In genomic region chr3:72462611-72463011, GRCh38 we compare ENCODE assay signal across 1 cellular context.
TF ChIP-seq lines count a peak whose summit lies in the region.

No MANE protein-coding gene starts in this region.

TF ChIP-seq in HepG2, 621 proteins besides CTCF, POLR2A, EP300 and RAD21 (continued from another document and continues in another):
- TF ChIP-seq HMGXB3 (CRISPR knock-in tag; IDR thresholded peaks at IDR 0.05; ENCODE audit: borderline replicate concordance): no peak
- TF ChIP-seq BHLHE40 (IDR thresholded peaks at IDR 0.05; ENCODE audit: low read length): peak; percentile 45; the same call in 1 of the 2 replicates
- TF ChIP-seq ZNF513 (CRISPR knock-in tag; conservative IDR thresholded peaks at IDR 0.05): no peak
- TF ChIP-seq PPARG (CRISPR knock-in tag; conservative IDR thresholded peaks at IDR 0.05): peak; percentile 76; the same call in 1 of the 2 replicates
- TF ChIP-seq HOXA3 (CRISPR knock-in tag; IDR thresholded peaks at IDR 0.05): peak; percentile 62; the same call in 1 of the 2 replicates
- TF ChIP-seq ZNF276 (CRISPR knock-in tag; IDR thresholded peaks at IDR 0.05; ENCODE audit: low read depth): 0 out of 2 replicates have a peak, but pooled peaks have one; percentile 24
- 0 out of 2 replicates have a peak, but pooled peaks have one; percentile 48 for TF ChIP-seq BCL3 (CRISPR knock-in tag; IDR thresholded peaks at IDR 0.05)
- peak; percentile 79 for TF ChIP-seq ZNF441 (CRISPR knock-in tag; IDR thresholded peaks at IDR 0.05; ENCODE audit: borderline replicate concordance)
- TF ChIP-seq ZFX (CRISPR knock-in tag; IDR thresholded peaks at IDR 0.05; ENCODE audit: low read depth): peak; percentile 54; the same call in 1 of the 2 replicates
- TF ChIP-seq ZNF615 (CRISPR knock-in tag; IDR thresholded peaks at IDR 0.05; ENCODE audit: borderline replicate concordance): no peak
- TF ChIP-seq EZH2 (conservative IDR thresholded peaks at IDR 0.05; ENCODE audit: low read depth, low read length): no peak
- no peak for TF ChIP-seq BRCA1 (CRISPR knock-in tag; IDR thresholded peaks at IDR 0.05)
- no peak for TF ChIP-seq ZBTB4 (CRISPR knock-in tag; IDR thresholded peaks at IDR 0.05; ENCODE audit: borderline replicate concordance)
- TF ChIP-seq ZNF451 (CRISPR knock-in tag; IDR thresholded peaks at IDR 0.05): no peak
- no peak for TF ChIP-seq ZBTB46 (CRISPR knock-in tag; IDR thresholded peaks at IDR 0.05; ENCODE audit: borderline replicate concordance)
- peak; percentile 93 for TF ChIP-seq HDAC2 (CRISPR knock-in tag; IDR thresholded peaks at IDR 0.05)
- TF ChIP-seq ZNF773 (CRISPR knock-in tag; IDR thresholded peaks at IDR 0.05; ENCODE audit: borderline replicate concordance): no peak
- no peak for TF ChIP-seq ZSCAN25 (CRISPR knock-in tag; IDR thresholded peaks at IDR 0.05)
- no peak for TF ChIP-seq MAZ (IDR thresholded peaks at IDR 0.05; ENCODE audit: borderline replicate concordance, low read depth, low read length)
- TF ChIP-seq MAZ (CRISPR knock-in tag; IDR thresholded peaks at IDR 0.05; ENCODE audit: low read depth): no peak
- TF ChIP-seq LCORL (IDR thresholded peaks at IDR 0.05): no peak
- peak; percentile 84; the same call in 1 of the 2 replicates for TF ChIP-seq LCORL (CRISPR knock-in tag; IDR thresholded peaks at IDR 0.05)
- no peak for TF ChIP-seq ZNF761 (CRISPR knock-in tag; conservative IDR thresholded peaks at IDR 0.05)
- no peak for TF ChIP-seq RFX5 (IDR thresholded peaks at IDR 0.05; ENCODE audit: low read depth, low read length)
- 0 out of 2 replicates have a peak, but pooled peaks have one; percentile 53 for TF ChIP-seq MIER2 (CRISPR knock-in tag; IDR thresholded peaks at IDR 0.05)
- TF ChIP-seq TEAD2 (CRISPR knock-in tag; IDR thresholded peaks at IDR 0.05): no peak
- TF ChIP-seq MED1 (CRISPR knock-in tag; IDR thresholded peaks at IDR 0.05): peak; percentile 80
- no peak for TF ChIP-seq HOXD1 (CRISPR knock-in tag; IDR thresholded peaks at IDR 0.05)
- no peak for TF ChIP-seq ZFP36L2 (CRISPR knock-in tag; IDR thresholded peaks at IDR 0.05)
- no peak for TF ChIP-seq TGIF2 (CRISPR knock-in tag; IDR thresholded peaks at IDR 0.05)
- TF ChIP-seq NFE2 (CRISPR knock-in tag; IDR thresholded peaks at IDR 0.05): no peak
- peak; percentile 82 for TF ChIP-seq PAXIP1 (CRISPR knock-in tag; conservative IDR thresholded peaks at IDR 0.05)
- TF ChIP-seq IRF1 (CRISPR knock-in tag; IDR thresholded peaks at IDR 0.05; ENCODE audit: low read depth): no peak
- TF ChIP-seq AKAP8 (CRISPR knock-in tag; IDR thresholded peaks at IDR 0.05): no peak
- TF ChIP-seq ZNF382 (CRISPR knock-in tag; IDR thresholded peaks at IDR 0.05; ENCODE audit: borderline replicate concordance): no peak
- TF ChIP-seq ZNF614 (CRISPR knock-in tag; IDR thresholded peaks at IDR 0.05; ENCODE audit: borderline replicate concordance): peak; percentile 75; the same call in 1 of the 2 replicates
- TF ChIP-seq SALL1 (CRISPR knock-in tag; IDR thresholded peaks at IDR 0.05): peak; percentile 93
- TF ChIP-seq NKX3-1 (CRISPR knock-in tag; IDR thresholded peaks at IDR 0.05): no peak
- TF ChIP-seq FUBP1 (CRISPR knock-in tag; IDR thresholded peaks at IDR 0.05; ENCODE audit: borderline replicate concordance): no peak
- peak; percentile 61; the same call in 1 of the 2 replicates for TF ChIP-seq FOXJ3 (CRISPR knock-in tag; IDR thresholded peaks at IDR 0.05; ENCODE audit: borderline replicate concordance)
